Comparison of ENCODE assay signal across 8 cellular contexts in genomic region chr16:89037261-89038152, GRCh38. TPM values are rescaled to one million over a fixed set of nuclear protein-coding genes. Genes with fewer than 3 reads are reported as not detected.
A peak's percentile ranks its signal among the peaks of the same experiment; 100 is the strongest.
DNase-seq lines count a peak whose midpoint lies in the region; TF ChIP-seq lines count a peak whose summit lies in the region.

No MANE protein-coding gene starts in this region.

- H3K27ac Mint-ChIP-seq in neural crest cell (ENCODE audit: unreplicated experiment): no peak overlapping the region

- in situ Hi-C loops in GM13976 (cut with MboI; ENCODE audit: low sequenced_read_pairs, unreplicated experiment): no loop called here

- H3K27me3 Mint-ChIP-seq in neural crest cell (ENCODE audit: low read depth): peaks cover 10% of the 10 kb centered on the region

- peaks cover 21% of the 10 kb centered on the region for H3K4me1 Mint-ChIP-seq in neural crest cell

- H3K36me3 Mint-ChIP-seq in neural crest cell (ENCODE audit: low read depth): no peaks in the 10 kb centered on the region

- H3K9me3 Mint-ChIP-seq in neural crest cell: no peaks in the 10 kb centered on the region

- DNase-seq in GM13976 (ENCODE audit: low spot score) (peak; percentile 72), RKO (ENCODE audit: low spot score) (peak; percentile 27), ecto neural progenitor cell (ENCODE audit: low spot score) (peak; percentile 89), neural crest cell (ENCODE audit: low read depth, low spot score) (peak; percentile 61), NK-92 (lab: John Stamatoyannopoulos, UW; ENCODE audit: unreplicated experiment) (no peak), globus pallidus (ENCODE audit: low spot score) (no peak), putamen (ENCODE audit: low spot score) (no peak), SKM-1 treated with dmso at 0.1 percent for 144 hours (lab: John Stamatoyannopoulos, UW; ENCODE audit: unreplicated experiment) (no peak)

- TF ChIP-seq CTCF in GM13976 (IDR thresholded peaks at IDR 0.05; ENCODE audit: borderline replicate concordance, control extremely low read depth, extremely low read depth, insufficient read depth, missing control alignments): no peak
- TF ChIP-seq CTCF in neural crest cell (conservative IDR thresholded peaks at IDR 0.05): no peak

- H3K4me3 Mint-ChIP-seq in neural crest cell: no peak overlapping the region

RNA-seq across cellular contexts. Expression of gene ACSF3, which starts 56.1 kb away (rescaled TPM):
- 25.1 and 31.0 TPM in 2 replicates for total RNA-seq in neural crest cell

Comparison
In these comparisons a context has a peak if more than half of its experiments do, and no peak if none do; other contexts are left out.
1. DNase-seq: peak in GM13976 (single experiment), RKO (single experiment), ecto neural progenitor cell (single experiment) and neural crest cell (single experiment); none in NK-92 (single experiment), globus pallidus (single experiment), putamen (single experiment) and SKM-1 treated with dmso at 0.1 percent for 144 hours (single experiment).